16 cellular contexts compared by ENCODE assay signal in genomic region chr10:310371-310770, GRCh38.
DNase-seq lines count a peak whose midpoint lies in the region; ATAC-seq and TF ChIP-seq lines count a peak whose summit lies in the region.
"Had no signal": no experiment of that assay in that cellular context is flagged by ENCODE, and none has a peak within 500 bp of the region (broad histone marks: within the 10 kb centered on the region; RNA-seq: fewer than 3 reads in every experiment).

No MANE protein-coding gene starts in this region.

- in situ Hi-C loops in ACHN (cut with HindIII; ENCODE audit: low pct_ligation_motif_present, low pct_unique_long_range_greater_than_20kb, low sequenced_read_pairs), result no loop called here

- H3K27me3 Mint-ChIP-seq in activated naive CD8-positive, alpha-beta T cell treated with anti-CD3 and anti-CD28 coated beads, Interleukin-2, amount 50 U/mL, for 24 hours, result no peaks in the 10 kb centered on the region
- no peaks in the 10 kb centered on the region for H3K27me3 Mint-ChIP-seq in activated naive CD8-positive, alpha-beta T cell treated with anti-CD3 and anti-CD28 coated beads for 36 hours
- H3K27me3 Mint-ChIP-seq in central memory CD8-positive, alpha-beta T cell, result no peaks in the 10 kb centered on the region
- H3K27me3 Mint-ChIP-seq in nephron (ENCODE audit: low read depth), result no peaks in the 10 kb centered on the region
- no peaks in the 10 kb centered on the region for H3K27me3 Mint-ChIP-seq in naive thymus-derived CD4-positive, alpha-beta T cell

- H3K27ac Mint-ChIP-seq in activated naive CD8-positive, alpha-beta T cell treated with anti-CD3 and anti-CD28 coated beads, Interleukin-2, amount 50 U/mL, for 24 hours, result peak overlapping the region; percentile 32
- no peak overlapping the region for H3K27ac Mint-ChIP-seq in activated naive CD8-positive, alpha-beta T cell treated with anti-CD3 and anti-CD28 coated beads for 36 hours
- H3K27ac Mint-ChIP-seq in central memory CD8-positive, alpha-beta T cell (ENCODE audit: low read depth), result peak overlapping the region; percentile 69
- H3K27ac Mint-ChIP-seq in nephron, result peak overlapping the region; percentile 3 to 31 (median 12)
- peak overlapping the region in 1 of 9 donors; percentile 75 for H3K27ac Mint-ChIP-seq in naive thymus-derived CD4-positive, alpha-beta T cell

- CTCF ChIA-PET in naive thymus-derived CD4-positive, alpha-beta T cell (lab: Charles Lee), result no interaction called here

- POLR2A ChIA-PET in naive thymus-derived CD4-positive, alpha-beta T cell (lab: Charles Lee), result no interaction called here

- peaks cover 20% of the 10 kb centered on the region for H3K4me1 Mint-ChIP-seq in activated naive CD8-positive, alpha-beta T cell treated with anti-CD3 and anti-CD28 coated beads, Interleukin-2, amount 50 U/mL, for 24 hours
- peaks cover 6% of the 10 kb centered on the region for H3K4me1 Mint-ChIP-seq in activated naive CD8-positive, alpha-beta T cell treated with anti-CD3 and anti-CD28 coated beads for 36 hours
- peaks cover 25% of the 10 kb centered on the region for H3K4me1 Mint-ChIP-seq in central memory CD8-positive, alpha-beta T cell
- H3K4me1 Mint-ChIP-seq in nephron, result peaks cover 44% of the 10 kb centered on the region
- peaks cover 5 to 18% (median 8%) of the 10 kb centered on the region in 7 donors for H3K4me1 Mint-ChIP-seq in naive thymus-derived CD4-positive, alpha-beta T cell

- no peaks in the 10 kb centered on the region for H3K36me3 ChIP-seq in naive thymus-derived CD4-positive, alpha-beta T cell (ENCODE audit: control insufficient read depth in 2 of 3, insufficient read depth in 3 of 3, low read length in 3 of 3)
- H3K36me3 ChIP-seq: BE2C had no signal

- DNase-seq in activated naive CD8-positive, alpha-beta T cell treated with anti-CD3 and anti-CD28 coated beads, Interleukin-2, amount 50 U/mL, for 24 hours, result no peak
- no peak for DNase-seq in activated naive CD8-positive, alpha-beta T cell treated with anti-CD3 and anti-CD28 coated beads for 36 hours
- no peak for DNase-seq in central memory CD8-positive, alpha-beta T cell (ENCODE audit: low spot score in 2 of 2)
- DNase-seq in nucleus accumbens (lab: John Stamatoyannopoulos, UW) (no peak), ACHN (no peak)
- DNase-seq in naive thymus-derived CD4-positive, alpha-beta T cell, result no peak
- no peak for DNase-seq in activated CD4-positive, CD25-positive, alpha-beta regulatory T cell (lab: John Stamatoyannopoulos, UW)
- DNase-seq: BE2C, KBM-7, MM.1S, NCI-H1048, NCI-H1417 treated with DMSO at 0.1 percent for 48 hours, NCI-H187, NCI-H446 treated with DMSO at 0.1 percent for 48 hours had no signal

- no peaks in the 10 kb centered on the region for H3K36me3 Mint-ChIP-seq in activated naive CD8-positive, alpha-beta T cell treated with anti-CD3 and anti-CD28 coated beads, Interleukin-2, amount 50 U/mL, for 24 hours (ENCODE audit: low read depth)
- no peaks in the 10 kb centered on the region for H3K36me3 Mint-ChIP-seq in activated naive CD8-positive, alpha-beta T cell treated with anti-CD3 and anti-CD28 coated beads for 36 hours
- H3K36me3 Mint-ChIP-seq in central memory CD8-positive, alpha-beta T cell (ENCODE audit: insufficient read depth), result peaks cover 2% of the 10 kb centered on the region
- H3K36me3 Mint-ChIP-seq in nephron (ENCODE audit: low read depth), result peaks cover 27% of the 10 kb centered on the region
- H3K36me3 Mint-ChIP-seq in naive thymus-derived CD4-positive, alpha-beta T cell, result peaks cover 0 to 13% (median 0%) of the 10 kb centered on the region in 5 donors

- no peaks in the 10 kb centered on the region for H3K27me3 ChIP-seq in naive thymus-derived CD4-positive, alpha-beta T cell (ENCODE audit: control insufficient read depth in 2 of 2, insufficient read depth in 2 of 2, low read length in 2 of 2)
- H3K27me3 ChIP-seq: BE2C, Peyer's patch had no signal

- no peak overlapping the region for H3K4me3 Mint-ChIP-seq in activated naive CD8-positive, alpha-beta T cell treated with anti-CD3 and anti-CD28 coated beads, Interleukin-2, amount 50 U/mL, for 24 hours
- H3K4me3 Mint-ChIP-seq in activated naive CD8-positive, alpha-beta T cell treated with anti-CD3 and anti-CD28 coated beads for 36 hours, result no peak overlapping the region
- no peak overlapping the region for H3K4me3 Mint-ChIP-seq in central memory CD8-positive, alpha-beta T cell
- no peak overlapping the region for H3K4me3 Mint-ChIP-seq in nephron
- no peak overlapping the region for H3K4me3 Mint-ChIP-seq in naive thymus-derived CD4-positive, alpha-beta T cell

- no peaks in the 10 kb centered on the region for H3K9me3 Mint-ChIP-seq in activated naive CD8-positive, alpha-beta T cell treated with anti-CD3 and anti-CD28 coated beads, Interleukin-2, amount 50 U/mL, for 24 hours
- H3K9me3 Mint-ChIP-seq in activated naive CD8-positive, alpha-beta T cell treated with anti-CD3 and anti-CD28 coated beads for 36 hours, result no peaks in the 10 kb centered on the region
- no peaks in the 10 kb centered on the region for H3K9me3 Mint-ChIP-seq in central memory CD8-positive, alpha-beta T cell
- H3K9me3 Mint-ChIP-seq in nephron, result no peaks in the 10 kb centered on the region
- H3K9me3 Mint-ChIP-seq in naive thymus-derived CD4-positive, alpha-beta T cell, result no peaks in the 10 kb centered on the region

- H3K4me1 ChIP-seq in naive thymus-derived CD4-positive, alpha-beta T cell (ENCODE audit: control insufficient read depth in 2 of 2, insufficient read depth in 2 of 2, low read length in 2 of 2), result peaks cover 0 to 15% of the 10 kb centered on the region in 2 donors
- H3K4me1 ChIP-seq: BE2C had no signal

- no peaks in the 10 kb centered on the region for H3K9me3 ChIP-seq in naive thymus-derived CD4-positive, alpha-beta T cell (ENCODE audit: control insufficient read depth in 2 of 3, low read length in 3 of 3)
- H3K9me3 ChIP-seq: BE2C, Peyer's patch had no signal

- ATAC-seq in activated naive CD8-positive, alpha-beta T cell treated with anti-CD3 and anti-CD28 coated beads, Interleukin-2, amount 50 U/mL, for 24 hours, result no peak
- no peak for ATAC-seq in central memory CD8-positive, alpha-beta T cell (replicated peaks; ENCODE audit: extremely low read depth, poor library complexity, severe bottlenecking)
- no peak for ATAC-seq in naive thymus-derived CD4-positive, alpha-beta T cell

- intact Hi-C loops in naive thymus-derived CD4-positive, alpha-beta T cell (cut with micrococcal nuclease), result no loop called here

- TF ChIP-seq CTCF in nephron (IDR thresholded peaks at IDR 0.05; ENCODE audit: unreplicated experiment in 3 of 3), result no peak

- no peak overlapping the region for H3K4me3 ChIP-seq in naive thymus-derived CD4-positive, alpha-beta T cell (ENCODE audit: low read length)
- H3K4me3 ChIP-seq: Peyer's patch had no signal

- no peak overlapping the region for H3K27ac ChIP-seq in naive thymus-derived CD4-positive, alpha-beta T cell (ENCODE audit: low read depth, low read length)
